Comparison of ENCODE assay signal across 17 cellular contexts in the genomic region with DNA sequence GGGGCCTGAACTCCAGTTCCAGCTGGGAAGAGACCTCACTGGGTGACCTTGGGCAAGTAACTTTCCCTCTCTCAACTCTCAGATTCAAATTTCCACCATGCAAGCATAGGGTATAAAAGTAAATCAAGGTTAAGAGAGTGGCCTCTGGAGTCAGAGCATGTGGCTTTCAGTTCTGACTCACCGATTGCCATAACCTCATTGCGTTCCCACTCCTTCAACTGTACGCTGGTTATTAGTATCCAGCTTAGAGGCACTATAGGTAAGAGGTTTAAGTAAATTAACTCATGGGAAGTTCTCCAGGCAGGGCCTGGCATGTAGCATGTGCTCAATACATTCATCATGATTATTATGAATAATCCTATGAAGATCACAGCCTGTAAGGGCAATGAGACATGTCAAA.
"Had no signal": no experiment of that assay in that cellular context is flagged by ENCODE, and none has a peak within 500 bp of the region (broad histone marks: within the 10 kb centered on the region; RNA-seq: fewer than 3 reads in every experiment).

No MANE protein-coding gene starts in this region.

- H3K4me2 ChIP-seq: neural progenitor cell had no signal

- H3K27ac ChIP-seq: body of pancreas, neural progenitor cell, pancreas had no signal

- H3K9me3 ChIP-seq: body of pancreas, left lung, pancreas had no signal

- DNase-seq: activated CD4-positive, alpha-beta T cell treated with anti-CD3 and anti-CD28 coated beads for 48 hours; activated CD8-positive, alpha-beta memory T cell treated with anti-CD3 and anti-CD28 coated beads for 24 hours; activated naive CD4-positive, alpha-beta T cell treated with anti-CD3 and anti-CD28 coated beads, Interleukin-2, amount 50 U/mL, for 16 hours; amniotic stem cell; body of pancreas; head of caudate nucleus; left lung; midbrain; pancreas; retina; stimulated activated CD4-positive, alpha-beta T cell treated with anti-CD3 and anti-CD28 coated beads, Interleukin-2, amount 100 ng/mL, for 24 hours; stimulated activated naive B cell treated with anti-CD40 and anti-IgM and Interleukin-4, amounts not matched to agents 10 μg/mL and 1 μg/mL and 100 μg/mL, for 72 hours; substantia nigra; T-helper 1 cell had no signal

- H3K4me3 ChIP-seq: body of pancreas, left lung, neural progenitor cell, pancreas had no signal

- H3K9ac ChIP-seq: neural progenitor cell had no signal

- H2AFZ ChIP-seq: neural progenitor cell had no signal

- ATAC-seq: activated T-helper 17 cell treated with anti-CD3 and anti-CD28 coated beads, Interleukin-2, amount 50 U/mL, for 72 hours; body of pancreas; left lung; pancreas; stimulated activated naive B cell treated with anti-CD40 and anti-IgM and Interleukin-4, amounts not matched to agents 10 μg/mL and 1 μg/mL and 100 μg/mL, for 72 hours; WTC11 had no signal

- H3K27me3 ChIP-seq: body of pancreas, left lung, neural progenitor cell, pancreas had no signal

- H3K36me3 ChIP-seq: left lung, neural progenitor cell, pancreas had no signal

- H3K4me1 ChIP-seq: body of pancreas, neural progenitor cell, pancreas had no signal
